In genomic region chr10:72688208-72688651, GRCh38 we compare ENCODE assay signal across 13 cellular contexts. TPM values are rescaled to one million over a fixed set of nuclear protein-coding genes. Genes with fewer than 3 reads are reported as not detected.
A peak's percentile ranks its signal among the peaks of the same experiment; 100 is the strongest.
DNase-seq lines count a peak whose midpoint lies in the region; ATAC-seq and TF ChIP-seq lines count a peak whose summit lies in the region.
"Had no signal": no experiment of that assay in that cellular context is flagged by ENCODE, and none has a peak within 500 bp of the region (broad histone marks: within the 10 kb centered on the region; RNA-seq: fewer than 3 reads in every experiment).

No MANE protein-coding gene starts in this region.

- no peaks in the 10 kb centered on the region for H3K27me3 ChIP-seq in AG04450 (ENCODE audit: control insufficient read depth, insufficient read depth, low read length)
- H3K27me3 ChIP-seq in prostate gland (replicated peaks; ENCODE audit: insufficient read depth): no peaks in the 10 kb centered on the region
- H3K27me3 ChIP-seq: suprapubic skin had no signal

- DNase-seq in AG04450 (ENCODE audit: low read depth, low spot score) (peak; percentile 66), HT-29 (ENCODE audit: low spot score) (peak; percentile 60), chondrocyte (ENCODE audit: low spot score) (no peak), mesothelial cell of epicardium (ENCODE audit: low spot score in 2 of 2, unreplicated experiment in 2 of 2) (no peak), activated gamma-delta T cell (lab: John Stamatoyannopoulos, UW) (no peak), prostate gland (ENCODE audit: low spot score) (no peak)
- no peak for DNase-seq in activated T-helper 1 cell treated with anti-CD3 and anti-CD28 coated beads, Interleukin-12 subunit alpha, Interleukin-12 subunit beta, Interleukin-2, Interleukin-4 antibody, amounts not matched to agents 30 ng/mL and 10 ng/mL and 1 ng/mL, durations not matched to agents 14 hours and 24 hours and 36 hours (ENCODE audit: low spot score)
- DNase-seq: amygdala; CD4-positive, alpha-beta T cell; NK-92 treated with Interleukin-12 subunit alpha and Interleukin-12 subunit beta, amount 100 ng/mL, for 24 hours; stimulated activated CD4-positive, alpha-beta T cell treated with anti-CD3 and anti-CD28 coated beads, Interleukin-15, amount 100 ng/mL, for 24 hours had no signal

- POLR2A ChIA-PET in AG04450 (lab: Yijun Ruan, JAX): interaction anchor here (0.6 to 1.1 kb wide), 4 partner anchors 12 to 358 kb away, joined by 3 to 6 read pairs (median 4); partner anchors contain the start of gene MICU1

- H3K27ac Mint-ChIP-seq in chondrocyte (ENCODE audit: unreplicated experiment) (peak overlapping the region; percentile 13), mesothelial cell of epicardium (peak overlapping the region; percentile 91)
- no peak overlapping the region for H3K27ac Mint-ChIP-seq in activated T-helper 1 cell treated with anti-CD3 and anti-CD28 coated beads, Interleukin-12 subunit alpha, Interleukin-12 subunit beta, Interleukin-2, Interleukin-4 antibody, amounts not matched to agents 30 ng/mL and 10 ng/mL and 1 ng/mL, durations not matched to agents 14 hours and 24 hours and 36 hours
- H3K27ac Mint-ChIP-seq: CD4-positive, alpha-beta T cell had no signal

- CTCF ChIA-PET in AG04450 (lab: Charles Lee): interaction anchor here (0.6 to 0.9 kb wide), 3 partner anchors 146 to 352 kb away, joined by 3 to 7 read pairs (median 3); no protein-coding TSS in a partner anchor

- ATAC-seq in HG02981 (IDR thresholded peaks at IDR 0.05; ENCODE audit: unreplicated experiment): no peak

- TF ChIP-seq POLR2A in prostate gland (IDR thresholded peaks at IDR 0.05): no peak

- H3K4me1 ChIP-seq in prostate gland (replicated peaks): peaks cover 2% of the 10 kb centered on the region

- H3K36me3 ChIP-seq in prostate gland: no peaks in the 10 kb centered on the region
- H3K36me3 ChIP-seq: suprapubic skin had no signal

- 40% methylated on average over 2 of the region's 2 CpGs for WGBS in prostate gland

- H3K9me3 Mint-ChIP-seq in chondrocyte (ENCODE audit: low read depth) (no peaks in the 10 kb centered on the region), mesothelial cell of epicardium (no peaks in the 10 kb centered on the region)
- H3K9me3 Mint-ChIP-seq in activated T-helper 1 cell treated with anti-CD3 and anti-CD28 coated beads, Interleukin-12 subunit alpha, Interleukin-12 subunit beta, Interleukin-2, Interleukin-4 antibody, amounts not matched to agents 30 ng/mL and 10 ng/mL and 1 ng/mL, durations not matched to agents 14 hours and 24 hours and 36 hours: no peaks in the 10 kb centered on the region
- H3K9me3 Mint-ChIP-seq: CD4-positive, alpha-beta T cell had no signal

- H3K4me1 Mint-ChIP-seq in chondrocyte (ENCODE audit: low read depth) (peaks cover 38% of the 10 kb centered on the region), mesothelial cell of epicardium (peaks cover 21% of the 10 kb centered on the region)
- H3K4me1 Mint-ChIP-seq in activated T-helper 1 cell treated with anti-CD3 and anti-CD28 coated beads, Interleukin-12 subunit alpha, Interleukin-12 subunit beta, Interleukin-2, Interleukin-4 antibody, amounts not matched to agents 30 ng/mL and 10 ng/mL and 1 ng/mL, durations not matched to agents 14 hours and 24 hours and 36 hours (ENCODE audit: low read depth): peaks cover 19% of the 10 kb centered on the region

- H3K4me3 Mint-ChIP-seq in chondrocyte (ENCODE audit: unreplicated experiment) (no peak overlapping the region), mesothelial cell of epicardium (no peak overlapping the region)
- H3K4me3 Mint-ChIP-seq in activated T-helper 1 cell treated with anti-CD3 and anti-CD28 coated beads, Interleukin-12 subunit alpha, Interleukin-12 subunit beta, Interleukin-2, Interleukin-4 antibody, amounts not matched to agents 30 ng/mL and 10 ng/mL and 1 ng/mL, durations not matched to agents 14 hours and 24 hours and 36 hours: no peak overlapping the region
- H3K4me3 Mint-ChIP-seq: CD4-positive, alpha-beta T cell had no signal

- H3K27me3 Mint-ChIP-seq in chondrocyte (ENCODE audit: low read depth) (no peaks in the 10 kb centered on the region), mesothelial cell of epicardium (ENCODE audit: low read depth) (no peaks in the 10 kb centered on the region)
- peaks cover 18% of the 10 kb centered on the region for H3K27me3 Mint-ChIP-seq in activated T-helper 1 cell treated with anti-CD3 and anti-CD28 coated beads, Interleukin-12 subunit alpha, Interleukin-12 subunit beta, Interleukin-2, Interleukin-4 antibody, amounts not matched to agents 30 ng/mL and 10 ng/mL and 1 ng/mL, durations not matched to agents 14 hours and 24 hours and 36 hours (ENCODE audit: insufficient read depth)
- H3K27me3 Mint-ChIP-seq: CD4-positive, alpha-beta T cell had no signal

- H3K9me3 ChIP-seq in AG04450 (ENCODE audit: control insufficient read depth, insufficient read depth, low read length) (no peaks in the 10 kb centered on the region; the same call in 1 of the 2 replicates), prostate gland (no peaks in the 10 kb centered on the region)
- H3K9me3 ChIP-seq: suprapubic skin had no signal

- H3K36me3 Mint-ChIP-seq in chondrocyte (ENCODE audit: low read depth) (no peaks in the 10 kb centered on the region), mesothelial cell of epicardium (no peaks in the 10 kb centered on the region)
- H3K36me3 Mint-ChIP-seq in activated T-helper 1 cell treated with anti-CD3 and anti-CD28 coated beads, Interleukin-12 subunit alpha, Interleukin-12 subunit beta, Interleukin-2, Interleukin-4 antibody, amounts not matched to agents 30 ng/mL and 10 ng/mL and 1 ng/mL, durations not matched to agents 14 hours and 24 hours and 36 hours (ENCODE audit: low read depth): no peaks in the 10 kb centered on the region

- intact Hi-C loops in prostate gland (cut with DNase I): no loop called here
- intact Hi-C loops in activated T-helper 1 cell treated with anti-CD3 and anti-CD28 coated beads, Interleukin-12 subunit alpha, Interleukin-12 subunit beta, Interleukin-2, Interleukin-4 antibody, amounts not matched to agents 30 ng/mL and 10 ng/mL and 1 ng/mL, durations not matched to agents 14 hours and 24 hours and 36 hours (cut with micrococcal nuclease): no loop called here

- H3K4me3 ChIP-seq in AG04450 (ENCODE audit: low read depth, low read length): no peak overlapping the region
- no peak overlapping the region for H3K4me3 ChIP-seq in prostate gland
- H3K4me3 ChIP-seq: suprapubic skin had no signal

- TF ChIP-seq CTCF in AG04450 (IDR thresholded peaks at IDR 0.05; ENCODE audit: low read depth, low read length) (no peak), chondrocyte (IDR thresholded peaks at IDR 0.05) (no peak), mesothelial cell of epicardium (IDR thresholded peaks at IDR 0.05; ENCODE audit: unreplicated experiment) (no peak), prostate gland (IDR thresholded peaks at IDR 0.05) (no peak)

- H3K27ac ChIP-seq in AG04450 (ENCODE audit: low read depth, low read length) (no peak overlapping the region), prostate gland (no peak overlapping the region)
- H3K27ac ChIP-seq: suprapubic skin had no signal

RNA-seq across cellular contexts. Expression of gene MCU, which starts 3.7 kb away (rescaled TPM):
- 91.6 and 104 TPM in 2 replicates for polyA plus RNA-seq in AG04450 (2011; rRNA removed)
- polyA minus RNA-seq in AG04450 (2011; rRNA and poly(A)+ RNA removed): 43.0 and 72.5 TPM in 2 replicates
- total RNA-seq in HT-29 (2014; rRNA removed; shearing (Covaris generic)): 23.0 and 24.5 TPM in 2 replicates
- total RNA-seq in chondrocyte (34.1 to 51.8 TPM (median 43.4 TPM) in 3 replicates), mesothelial cell of epicardium (44.6 to 51.4 TPM (median 50.0 TPM) in 3 replicates), prostate gland (10 to 100 TPM; 11.0 to 24.2 TPM)
- total RNA-seq in activated T-helper 1 cell treated with anti-CD3 and anti-CD28 coated beads, Interleukin-12 subunit alpha, Interleukin-12 subunit beta, Interleukin-2, Interleukin-4 antibody, amounts not matched to agents 30 ng/mL and 10 ng/mL and 1 ng/mL, durations not matched to agents 14 hours and 24 hours and 36 hours: 12.6 and 17.5 TPM in 2 replicates

Comparison
In these comparisons a context has a peak if more than half of its experiments do, and no peak if none do; other contexts are left out.
1. DNase-seq: peak in AG04450 (single experiment) and HT-29 (single experiment); none in chondrocyte (single experiment), mesothelial cell of epicardium (0 of 2), activated gamma-delta T cell (single experiment), prostate gland (single experiment) and activated T-helper 1 cell treated with anti-CD3 and anti-CD28 coated beads, Interleukin-12 subunit alpha, Interleukin-12 subunit beta, Interleukin-2, Interleukin-4 antibody, amounts not matched to agents 30 ng/mL and 10 ng/mL and 1 ng/mL, durations not matched to agents 14 hours and 24 hours and 36 hours (single experiment).